In the genomic region with DNA sequence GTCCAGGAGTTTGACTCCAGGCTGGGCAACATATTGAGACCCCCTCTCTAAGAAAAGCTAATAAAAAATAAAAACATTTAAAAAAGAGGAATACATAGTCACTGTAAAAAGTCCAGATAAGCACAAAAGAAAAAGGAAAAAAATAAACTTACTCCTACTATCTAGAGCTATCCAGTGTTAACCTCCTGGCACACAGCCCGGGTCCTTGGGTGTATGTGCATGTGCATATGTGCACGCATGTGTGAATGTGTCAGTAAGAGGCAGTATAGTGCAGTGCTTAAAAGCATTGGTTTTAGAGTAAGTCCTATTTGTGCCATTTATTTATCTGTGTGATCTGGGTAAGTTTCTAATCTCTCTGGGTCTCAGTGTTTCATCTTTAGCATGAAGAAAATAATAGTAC, we compare ENCODE assay signal across 2 cellular contexts.
TF ChIP-seq lines count a peak whose summit lies in the region.

No MANE protein-coding gene starts in this region.

TF ChIP-seq in SK-N-SH, 30 proteins besides CTCF, POLR2A, EP300 and RAD21 (continued from another document):
- TF ChIP-seq, protein P1, sequence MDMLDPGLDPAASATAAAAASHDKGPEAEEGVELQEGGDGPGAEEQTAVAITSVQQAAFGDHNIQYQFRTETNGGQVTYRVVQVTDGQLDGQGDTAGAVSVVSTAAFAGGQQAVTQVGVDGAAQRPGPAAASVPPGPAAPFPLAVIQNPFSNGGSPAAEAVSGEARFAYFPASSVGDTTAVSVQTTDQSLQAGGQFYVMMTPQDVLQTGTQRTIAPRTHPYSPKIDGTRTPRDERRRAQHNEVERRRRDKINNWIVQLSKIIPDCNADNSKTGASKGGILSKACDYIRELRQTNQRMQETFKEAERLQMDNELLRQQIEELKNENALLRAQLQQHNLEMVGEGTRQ (IDR thresholded peaks at IDR 0.05; ENCODE audit: borderline replicate concordance, low read depth, low read length), result no peak
- TF ChIP-seq FOXJ3 (CRISPR knock-in tag; IDR thresholded peaks at IDR 0.05), result no peak
- no peak for TF ChIP-seq YY1 (IDR thresholded peaks at IDR 0.05; ENCODE audit: low read depth)
- TF ChIP-seq RFX5 (IDR thresholded peaks at IDR 0.05; ENCODE audit: low read length), result no peak
- TF ChIP-seq SIN3A (IDR thresholded peaks at IDR 0.05; ENCODE audit: borderline replicate concordance, low read depth, low read length), result no peak
- TF ChIP-seq GABPA (IDR thresholded peaks at IDR 0.05; ENCODE audit: low read depth), result no peak
- TF ChIP-seq MEF2A (IDR thresholded peaks at IDR 0.05; ENCODE audit: borderline replicate concordance, low read depth), result no peak
- no peak for TF ChIP-seq FOSL2 (IDR thresholded peaks at IDR 0.05; ENCODE audit: borderline replicate concordance, low read depth)
- TF ChIP-seq, protein P2, sequence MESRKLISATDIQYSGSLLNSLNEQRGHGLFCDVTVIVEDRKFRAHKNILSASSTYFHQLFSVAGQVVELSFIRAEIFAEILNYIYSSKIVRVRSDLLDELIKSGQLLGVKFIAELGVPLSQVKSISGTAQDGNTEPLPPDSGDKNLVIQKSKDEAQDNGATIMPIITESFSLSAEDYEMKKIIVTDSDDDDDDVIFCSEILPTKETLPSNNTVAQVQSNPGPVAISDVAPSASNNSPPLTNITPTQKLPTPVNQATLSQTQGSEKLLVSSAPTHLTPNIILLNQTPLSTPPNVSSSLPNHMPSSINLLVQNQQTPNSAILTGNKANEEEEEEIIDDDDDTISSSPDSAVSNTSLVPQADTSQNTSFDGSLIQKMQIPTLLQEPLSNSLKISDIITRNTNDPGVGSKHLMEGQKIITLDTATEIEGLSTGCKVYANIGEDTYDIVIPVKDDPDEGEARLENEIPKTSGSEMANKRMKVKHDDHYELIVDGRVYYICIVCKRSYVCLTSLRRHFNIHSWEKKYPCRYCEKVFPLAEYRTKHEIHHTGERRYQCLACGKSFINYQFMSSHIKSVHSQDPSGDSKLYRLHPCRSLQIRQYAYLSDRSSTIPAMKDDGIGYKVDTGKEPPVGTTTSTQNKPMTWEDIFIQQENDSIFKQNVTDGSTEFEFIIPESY (IDR thresholded peaks at IDR 0.05; ENCODE audit: borderline replicate concordance, low read depth), result no peak
- TF ChIP-seq CHD2 (IDR thresholded peaks at IDR 0.05; ENCODE audit: low read length, partially characterized antibody), result no peak

TF ChIP-seq in SK-N-SH treated with all-trans-retinoic acid at 6 μM for 48 hours, 23 proteins besides CTCF, POLR2A, EP300 and RAD21 (continued from another document):
- TF ChIP-seq BACH2 (CRISPR knock-in tag; IDR thresholded peaks at IDR 0.05; ENCODE audit: borderline replicate concordance) (no peak), ARNTL (CRISPR knock-in tag; IDR thresholded peaks at IDR 0.05; ENCODE audit: borderline replicate concordance, low read depth) (no peak), ISL1 (CRISPR knock-in tag; IDR thresholded peaks at IDR 0.05) (no peak), OSR1 (CRISPR knock-in tag; IDR thresholded peaks at IDR 0.05) (no peak), ZNF565 (CRISPR knock-in tag; conservative IDR thresholded peaks at IDR 0.05; ENCODE audit: low read depth) (no peak), SNAI2 (CRISPR knock-in tag; IDR thresholded peaks at IDR 0.05) (no peak), CSDC2 (CRISPR knock-in tag; IDR thresholded peaks at IDR 0.05) (no peak), ZC3H10 (CRISPR knock-in tag; IDR thresholded peaks at IDR 0.05) (no peak), GLIS3 (CRISPR knock-in tag; IDR thresholded peaks at IDR 0.05) (no peak), PPARA (CRISPR knock-in tag; IDR thresholded peaks at IDR 0.05; ENCODE audit: borderline replicate concordance) (no peak), TCF4 (CRISPR knock-in tag; IDR thresholded peaks at IDR 0.05; ENCODE audit: borderline replicate concordance) (no peak), ZNF8 (CRISPR knock-in tag; IDR thresholded peaks at IDR 0.05) (no peak), ZFP30 (CRISPR knock-in tag; IDR thresholded peaks at IDR 0.05) (no peak)
- TF ChIP-seq, protein P3, sequence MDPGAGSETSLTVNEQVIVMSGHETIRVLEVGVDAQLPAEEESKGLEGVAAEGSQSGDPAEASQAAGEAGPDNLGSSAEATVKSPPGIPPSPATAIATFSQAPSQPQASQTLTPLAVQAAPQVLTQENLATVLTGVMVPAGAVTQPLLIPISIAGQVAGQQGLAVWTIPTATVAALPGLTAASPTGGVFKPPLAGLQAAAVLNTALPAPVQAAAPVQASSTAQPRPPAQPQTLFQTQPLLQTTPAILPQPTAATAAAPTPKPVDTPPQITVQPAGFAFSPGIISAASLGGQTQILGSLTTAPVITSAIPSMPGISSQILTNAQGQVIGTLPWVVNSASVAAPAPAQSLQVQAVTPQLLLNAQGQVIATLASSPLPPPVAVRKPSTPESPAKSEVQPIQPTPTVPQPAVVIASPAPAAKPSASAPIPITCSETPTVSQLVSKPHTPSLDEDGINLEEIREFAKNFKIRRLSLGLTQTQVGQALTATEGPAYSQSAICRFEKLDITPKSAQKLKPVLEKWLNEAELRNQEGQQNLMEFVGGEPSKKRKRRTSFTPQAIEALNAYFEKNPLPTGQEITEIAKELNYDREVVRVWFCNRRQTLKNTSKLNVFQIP (CRISPR knock-in tag; IDR thresholded peaks at IDR 0.05; ENCODE audit: borderline replicate concordance, low read depth), result no peak
- TF ChIP-seq, protein P4, sequence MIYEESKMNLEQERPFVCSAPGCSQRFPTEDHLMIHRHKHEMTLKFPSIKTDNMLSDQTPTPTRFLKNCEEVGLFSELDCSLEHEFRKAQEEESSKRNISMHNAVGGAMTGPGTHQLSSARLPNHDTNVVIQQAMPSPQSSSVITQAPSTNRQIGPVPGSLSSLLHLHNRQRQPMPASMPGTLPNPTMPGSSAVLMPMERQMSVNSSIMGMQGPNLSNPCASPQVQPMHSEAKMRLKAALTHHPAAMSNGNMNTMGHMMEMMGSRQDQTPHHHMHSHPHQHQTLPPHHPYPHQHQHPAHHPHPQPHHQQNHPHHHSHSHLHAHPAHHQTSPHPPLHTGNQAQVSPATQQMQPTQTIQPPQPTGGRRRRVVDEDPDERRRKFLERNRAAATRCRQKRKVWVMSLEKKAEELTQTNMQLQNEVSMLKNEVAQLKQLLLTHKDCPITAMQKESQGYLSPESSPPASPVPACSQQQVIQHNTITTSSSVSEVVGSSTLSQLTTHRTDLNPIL (CRISPR knock-in tag; IDR thresholded peaks at IDR 0.05; ENCODE audit: low read depth), result no peak
- TF ChIP-seq, protein P5, sequence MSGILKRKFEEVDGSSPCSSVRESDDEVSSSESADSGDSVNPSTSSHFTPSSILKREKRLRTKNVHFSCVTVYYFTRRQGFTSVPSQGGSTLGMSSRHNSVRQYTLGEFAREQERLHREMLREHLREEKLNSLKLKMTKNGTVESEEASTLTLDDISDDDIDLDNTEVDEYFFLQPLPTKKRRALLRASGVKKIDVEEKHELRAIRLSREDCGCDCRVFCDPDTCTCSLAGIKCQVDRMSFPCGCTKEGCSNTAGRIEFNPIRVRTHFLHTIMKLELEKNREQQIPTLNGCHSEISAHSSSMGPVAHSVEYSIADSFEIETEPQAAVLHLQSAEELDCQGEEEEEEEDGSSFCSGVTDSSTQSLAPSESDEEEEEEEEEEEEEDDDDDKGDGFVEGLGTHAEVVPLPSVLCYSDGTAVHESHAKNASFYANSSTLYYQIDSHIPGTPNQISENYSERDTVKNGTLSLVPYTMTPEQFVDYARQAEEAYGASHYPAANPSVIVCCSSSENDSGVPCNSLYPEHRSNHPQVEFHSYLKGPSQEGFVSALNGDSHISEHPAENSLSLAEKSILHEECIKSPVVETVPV (CRISPR knock-in tag; IDR thresholded peaks at IDR 0.05), result no peak
